ENCODE assay signal across 29 cellular contexts in the genomic region with DNA sequence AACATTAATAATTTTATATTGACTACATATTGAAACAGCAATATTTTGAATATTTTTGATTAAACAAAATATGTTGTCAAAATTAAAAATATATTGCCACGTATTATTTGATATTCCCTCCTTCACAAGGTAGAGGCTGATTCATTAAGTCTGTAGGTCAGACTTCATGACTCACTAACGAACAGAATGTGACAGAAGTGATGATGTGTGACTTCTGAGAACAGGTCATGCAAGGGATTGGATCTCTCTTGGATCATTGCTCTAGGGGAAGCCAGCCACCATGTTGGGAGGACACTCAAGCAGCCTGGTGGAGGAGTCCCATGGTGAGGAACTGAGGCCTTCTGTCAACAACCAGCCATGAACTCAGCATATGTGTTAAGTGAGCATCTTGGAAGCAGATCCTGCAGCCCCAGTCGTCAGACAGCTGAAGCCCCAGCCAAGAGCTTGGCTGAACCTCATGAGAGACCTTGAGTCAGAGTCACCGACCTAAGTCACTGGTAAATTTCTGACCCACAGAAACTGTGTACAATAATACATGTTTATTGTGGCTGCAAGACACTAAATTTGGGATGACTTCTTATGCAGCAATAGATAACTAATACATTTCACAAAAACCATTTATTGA.
"Had no signal": no experiment of that assay in that cellular context is flagged by ENCODE, and none has a peak within 500 bp of the region (broad histone marks: within the 10 kb centered on the region; RNA-seq: fewer than 3 reads in every experiment).

No MANE protein-coding gene starts in this region.

- H3K4me1 Mint-ChIP-seq: stimulated activated naive B cell treated with anti-CD40 and anti-IgM and Interleukin-4, amounts not matched to agents 10 μg/mL and 1 μg/mL and 100 μg/mL, for 72 hours had no signal

- DNase-seq: activated CD4-positive, alpha-beta T cell treated with anti-CD3 and anti-CD28 coated beads, Interleukin-2, amount 50 U/mL, for 1 hour; activated CD4-positive, CD25-positive, alpha-beta regulatory T cell treated with anti-CD3 and anti-CD28 coated beads, Interleukin-2, amount 50 U/mL, for 72 hours; activated CD8-positive, alpha-beta T cell treated with anti-CD3 and anti-CD28 coated beads for 36 hours; activated naive CD4-positive, alpha-beta T cell treated with Interleukin-2 at 50 U/mL for 16 hours; activated T-cell treated with anti-CD3 and anti-CD28 coated beads, Interleukin-2, amount 50 U/mL, for 48 hours; aorta; body of pancreas; cortex of kidney; esophagus squamous epithelium; foreskin melanocyte; heart right ventricle; lower lobe of right lung; mesenchymal stem cell; mucosa of descending colon; stimulated activated CD4-positive, alpha-beta T cell treated with anti-CD3 and anti-CD28 coated beads, Interleukin-1b, Interleukin-23, amount 100 ng/mL, for 48 hours; stimulated activated CD4-positive, alpha-beta T cell treated with anti-CD3 and anti-CD28 coated beads, Interleukin-4, amount 100 ng/mL, for 4 hours; stimulated activated CD8-positive, alpha-beta memory T cell treated with anti-CD3 and anti-CD28 coated beads, Interleukin-4, amount 100 ng/mL, for 48 hours; stimulated activated naive B cell treated with anti-CD40 and anti-IgM and Interleukin-4, amounts not matched to agents 10 μg/mL and 1 μg/mL and 100 μg/mL, for 72 hours; stomach; T-helper 2 cell; thyroid gland; upper lobe of left lung had no signal

- H3K4me3 ChIP-seq: body of pancreas, cardiac muscle cell, esophagus squamous epithelium, heart right ventricle, lower lobe of right lung, mucosa of descending colon, right atrium auricular region, smooth muscle cell, stomach, thyroid gland, upper lobe of left lung, vagina had no signal

- H3K4me3 Mint-ChIP-seq: activated CD8-positive, alpha-beta T cell treated with anti-CD3 and anti-CD28 coated beads for 36 hours; activated naive CD8-positive, alpha-beta T cell; natural killer cell treated with Interleukin-12 subunit alpha and Interleukin-12 subunit beta and Interleukin-15 and Interleukin-18, amount 100 ng/mL, for 72 hours; stimulated activated naive B cell treated with anti-CD40 and anti-IgM and Interleukin-4, amounts not matched to agents 10 μg/mL and 1 μg/mL and 100 μg/mL, for 72 hours had no signal

- H3K36me3 Mint-ChIP-seq: activated naive CD8-positive, alpha-beta T cell; natural killer cell treated with Interleukin-12 subunit alpha and Interleukin-12 subunit beta and Interleukin-15 and Interleukin-18, amount 100 ng/mL, for 72 hours; stimulated activated naive B cell treated with anti-CD40 and anti-IgM and Interleukin-4, amounts not matched to agents 10 μg/mL and 1 μg/mL and 100 μg/mL, for 72 hours had no signal

- H3K9me3 Mint-ChIP-seq: activated CD8-positive, alpha-beta T cell treated with anti-CD3 and anti-CD28 coated beads for 36 hours; natural killer cell treated with Interleukin-12 subunit alpha and Interleukin-12 subunit beta and Interleukin-15 and Interleukin-18, amount 100 ng/mL, for 72 hours had no signal

- H3K27ac Mint-ChIP-seq: activated CD8-positive, alpha-beta T cell treated with anti-CD3 and anti-CD28 coated beads for 36 hours; activated naive CD8-positive, alpha-beta T cell; natural killer cell treated with Interleukin-12 subunit alpha and Interleukin-12 subunit beta and Interleukin-15 and Interleukin-18, amount 100 ng/mL, for 72 hours; stimulated activated naive B cell treated with anti-CD40 and anti-IgM and Interleukin-4, amounts not matched to agents 10 μg/mL and 1 μg/mL and 100 μg/mL, for 72 hours had no signal

- ATAC-seq: activated CD8-positive, alpha-beta T cell treated with anti-CD3 and anti-CD28 coated beads for 36 hours; body of pancreas; heart right ventricle; left lobe of liver; lower lobe of right lung; mucosa of descending colon; natural killer cell treated with Interleukin-12 subunit alpha and Interleukin-12 subunit beta and Interleukin-15 and Interleukin-18, amount 100 ng/mL, for 72 hours; stimulated activated naive B cell treated with anti-CD40 and anti-IgM and Interleukin-4, amounts not matched to agents 10 μg/mL and 1 μg/mL and 100 μg/mL, for 72 hours had no signal
